In the genomic region with DNA sequence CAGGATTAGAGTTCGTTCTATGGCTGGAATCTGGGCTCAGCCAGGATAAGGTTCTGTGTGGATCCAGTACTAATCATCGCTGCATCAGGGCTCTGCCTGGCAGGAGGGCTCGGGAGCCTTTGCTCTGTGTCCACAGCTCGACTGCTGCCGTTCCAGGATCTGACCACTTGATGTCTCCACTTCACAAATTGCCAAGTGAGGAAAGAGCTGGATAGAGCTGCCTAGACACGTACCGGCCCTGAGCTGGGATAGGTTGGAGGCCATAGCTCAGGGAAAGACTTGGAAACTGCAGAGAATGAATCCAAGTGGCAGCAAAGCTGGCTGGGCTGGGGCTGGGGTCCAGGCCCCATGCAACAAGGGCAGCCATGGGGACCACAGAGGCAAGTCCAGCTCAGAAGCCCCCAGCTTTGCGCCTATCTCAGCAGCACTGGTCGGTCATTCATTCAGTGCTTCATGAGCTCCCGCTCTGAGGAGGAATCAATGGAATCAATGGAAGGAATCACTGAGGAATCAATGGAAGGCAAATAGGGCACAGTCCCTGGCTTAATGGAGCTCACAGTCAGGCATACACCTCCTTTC, we compare ENCODE assay signal across 8 cellular contexts. TPM values are rescaled to one million over a fixed set of nuclear protein-coding genes. Genes with fewer than 3 reads are reported as not detected.
DNase-seq lines count a peak whose midpoint lies in the region; TF ChIP-seq lines count a peak whose summit lies in the region.

No MANE protein-coding gene starts in this region.

- H3K4me1 Mint-ChIP-seq in activated T-helper 2 cell treated with anti-CD3 and anti-CD28 coated beads, Interferon-gamma antibody, Interleukin-2, Interleukin-4, amounts not matched to agents 10 μg/mL and 5 μg/mL and 100 μg/mL, durations not matched to agents 14 hours and 24 hours and 36 hours (ENCODE audit: low read depth): peaks cover 33% of the 10 kb centered on the region

- H3K4me3 ChIP-seq in H7 (ENCODE audit: insufficient read depth, low read depth, low read length): no peak overlapping the region
- H3K4me3 ChIP-seq in MG63: no peak overlapping the region
- no peak overlapping the region for H3K4me3 ChIP-seq in fibroblast of villous mesenchyme (ENCODE audit: low read depth, low read length)
- no peak overlapping the region for H3K4me3 ChIP-seq in thyroid gland (replicated peaks in 1 of 3)

- H3K9me3 ChIP-seq in MG63 (no peaks in the 10 kb centered on the region), thyroid gland (no peaks in the 10 kb centered on the region)

- peaks cover 0 to 8% of the 10 kb centered on the region in 2 donors for H3K4me1 ChIP-seq in thyroid gland

- no peaks in the 10 kb centered on the region for H3K27me3 Mint-ChIP-seq in activated T-helper 2 cell treated with anti-CD3 and anti-CD28 coated beads, Interferon-gamma antibody, Interleukin-2, Interleukin-4, amounts not matched to agents 10 μg/mL and 5 μg/mL and 100 μg/mL, durations not matched to agents 14 hours and 24 hours and 36 hours (ENCODE audit: low read depth)

- peak overlapping the region; percentile 69 for H3K27ac Mint-ChIP-seq in activated T-helper 2 cell treated with anti-CD3 and anti-CD28 coated beads, Interferon-gamma antibody, Interleukin-2, Interleukin-4, amounts not matched to agents 10 μg/mL and 5 μg/mL and 100 μg/mL, durations not matched to agents 14 hours and 24 hours and 36 hours

- H3K36me3 ChIP-seq in H7 (replicated peaks; ENCODE audit: control insufficient read depth, insufficient read depth, low read length): no peaks in the 10 kb centered on the region
- H3K36me3 ChIP-seq in MG63: no peaks in the 10 kb centered on the region
- H3K36me3 ChIP-seq in thyroid gland: no peaks in the 10 kb centered on the region

- TF ChIP-seq CTCF in fibroblast of villous mesenchyme (IDR thresholded peaks at IDR 0.05; ENCODE audit: insufficient read depth, low read depth, low read length) (peak; percentile 93), thyroid gland (IDR thresholded peaks at IDR 0.05) (peak; percentile 38 to 89 (median 76))

- H3K9me3 Mint-ChIP-seq in activated T-helper 2 cell treated with anti-CD3 and anti-CD28 coated beads, Interferon-gamma antibody, Interleukin-2, Interleukin-4, amounts not matched to agents 10 μg/mL and 5 μg/mL and 100 μg/mL, durations not matched to agents 14 hours and 24 hours and 36 hours: no peaks in the 10 kb centered on the region

- H3K36me3 Mint-ChIP-seq in activated T-helper 2 cell treated with anti-CD3 and anti-CD28 coated beads, Interferon-gamma antibody, Interleukin-2, Interleukin-4, amounts not matched to agents 10 μg/mL and 5 μg/mL and 100 μg/mL, durations not matched to agents 14 hours and 24 hours and 36 hours (ENCODE audit: low read depth): no peaks in the 10 kb centered on the region

- TF ChIP-seq POLR2A in Raji (IDR thresholded peaks at IDR 0.05; ENCODE audit: insufficient read depth, low read depth, low read length) (0 out of 2 replicates have a peak, but pooled peaks have one; percentile 27), thyroid gland (IDR thresholded peaks at IDR 0.05) (no peak)

- DNase-seq in EH (ENCODE audit: low read depth): peak; percentile 89
- DNase-seq in H7: peak; percentile 89
- DNase-seq in MG63: peak; percentile 83
- peak; percentile 59 for DNase-seq in activated T-helper 2 cell treated with anti-CD3 and anti-CD28 coated beads, Interferon-gamma antibody, Interleukin-2, Interleukin-4, amounts not matched to agents 10 μg/mL and 5 μg/mL and 100 μg/mL, durations not matched to agents 14 hours and 24 hours and 36 hours (ENCODE audit: low spot score)
- DNase-seq in fibroblast of villous mesenchyme (ENCODE audit: low read depth): peak; percentile 89
- peak in 48 of 56 donors; percentile 13 to 87 (median 51) for DNase-seq in nucleus accumbens (lab: John Stamatoyannopoulos, UW)
- DNase-seq in thyroid gland: peak; percentile 84 to 86

- intact Hi-C loops in activated T-helper 2 cell treated with anti-CD3 and anti-CD28 coated beads, Interferon-gamma antibody, Interleukin-2, Interleukin-4, amounts not matched to agents 10 μg/mL and 5 μg/mL and 100 μg/mL, durations not matched to agents 14 hours and 24 hours and 36 hours (cut with micrococcal nuclease): loop anchor here (1.0 kb wide), 2 partner anchors 38 to 105 kb away; a partner anchor contains a TSS
- intact Hi-C loops in thyroid gland (cut with DNase I): loop anchor here (2.0 kb wide), 1 partner anchor 106 kb away; no protein-coding TSS in a partner anchor

- WGBS in thyroid gland, 2 donors: 22 to 33% methylated on average over 10 of the region's 10 CpGs

- H3K27ac ChIP-seq in thyroid gland: no peak overlapping the region

- no peak overlapping the region for H3K4me3 Mint-ChIP-seq in activated T-helper 2 cell treated with anti-CD3 and anti-CD28 coated beads, Interferon-gamma antibody, Interleukin-2, Interleukin-4, amounts not matched to agents 10 μg/mL and 5 μg/mL and 100 μg/mL, durations not matched to agents 14 hours and 24 hours and 36 hours (ENCODE audit: low read depth)

- H3K27me3 ChIP-seq in H7 (ENCODE audit: control insufficient read depth, insufficient read depth, low read length): no peaks in the 10 kb centered on the region
- no peaks in the 10 kb centered on the region for H3K27me3 ChIP-seq in MG63
- H3K27me3 ChIP-seq in thyroid gland: no peaks in the 10 kb centered on the region

RNA-seq across cellular contexts. Expression of a gene that starts 38.0 kb away (rescaled TPM):
- total RNA-seq in H7 (2014; rRNA removed; shearing (Covaris generic)): 16.0 and 22.9 TPM in 2 replicates
- 21.3 and 28.5 TPM in 2 replicates for total RNA-seq in MG63 (2014; rRNA removed; shearing (Covaris generic); ENCODE audit: low replicate concordance)
- 116 and 118 TPM in 2 replicates for total RNA-seq in activated T-helper 2 cell treated with anti-CD3 and anti-CD28 coated beads, Interferon-gamma antibody, Interleukin-2, Interleukin-4, amounts not matched to agents 10 μg/mL and 5 μg/mL and 100 μg/mL, durations not matched to agents 14 hours and 24 hours and 36 hours
- total RNA-seq in fibroblast of villous mesenchyme (10.3 and 19.9 TPM in 2 replicates), thyroid gland (10 to 100 TPM; 31.3 to 46.3 (median 41.4) TPM)
